In the genomic region with DNA sequence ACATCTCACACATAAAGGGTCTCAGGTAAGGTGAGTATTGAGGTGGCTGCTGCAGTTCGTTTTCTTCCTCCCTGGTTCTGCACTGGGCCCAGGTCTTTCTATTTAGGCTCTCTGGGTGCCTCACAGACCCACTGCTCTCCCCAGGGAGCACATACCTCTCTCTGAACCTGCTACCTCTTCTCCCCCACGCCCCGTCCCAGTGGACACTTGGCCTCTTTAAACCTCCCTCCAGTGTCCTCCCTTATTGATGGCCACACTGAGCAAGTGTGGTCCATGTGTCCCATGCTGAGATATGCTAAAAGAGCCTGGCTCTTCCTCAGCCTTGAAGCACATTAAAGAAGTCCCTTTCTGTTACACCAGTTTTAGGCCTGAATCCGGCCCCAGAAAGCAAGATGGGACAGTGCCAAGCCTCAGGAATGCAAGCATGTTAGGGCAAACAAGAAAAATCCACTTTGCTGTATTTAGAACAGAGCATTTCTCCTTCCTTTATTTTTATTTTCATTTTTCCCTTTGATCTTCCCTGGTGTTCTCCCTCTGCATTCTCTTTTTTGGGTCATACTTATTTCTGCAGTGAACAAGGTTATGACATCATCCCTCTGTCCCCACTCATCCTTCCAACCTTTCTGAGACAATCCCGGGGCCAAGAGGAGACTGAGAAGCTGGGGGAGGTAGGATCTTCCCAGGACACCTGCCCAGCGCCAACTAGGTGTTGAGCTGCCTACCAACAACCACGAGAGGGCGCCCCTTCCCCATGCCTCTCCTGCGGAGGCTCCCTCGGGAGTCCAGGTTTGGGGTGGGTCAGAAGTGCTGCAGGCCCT, we compare ENCODE assay signal across 8 cellular contexts.
DNase-seq lines count a peak whose midpoint lies in the region; TF ChIP-seq lines count a peak whose summit lies in the region.

No MANE protein-coding gene starts in this region.

- POLR2A ChIA-PET in HEK293 (lab: Yijun Ruan, JAX) = no interaction called here

- H3K4me3 ChIP-seq in HEK293 (ENCODE audit: low read depth, low read length) = no peak overlapping the region

- H3K4me1 ChIP-seq in HEK293 (ENCODE audit: control insufficient read depth, insufficient read depth, low read length) = no peaks in the 10 kb centered on the region

- TF ChIP-seq CTCF in HEK293 (tag by site-specific recombination; IDR thresholded peaks at IDR 0.05) (peak; percentile 81), VCaP (conservative IDR thresholded peaks at IDR 0.05) (peak; percentile 97)

- H3K27ac ChIP-seq in HEK293 (ENCODE audit: extremely low read depth, low read depth, low read length) (no peak overlapping the region), VCaP (peak overlapping the region; percentile 16; the same call in 1 of the 2 replicates)

- DNase-seq in DMS79 (lab: John Stamatoyannopoulos, UW) = peak; percentile 60
- peak; percentile 32 for DNase-seq in NCI-H2029 treated with DMSO at 0.1 percent for 48 hours (lab: John Stamatoyannopoulos, UW)
- DNase-seq in T47D (ENCODE audit: low read depth in 1 of 2, low spot score in 1 of 2) = peak; percentile 63 to 88
- DNase-seq in iris pigment epithelial cell (ENCODE audit: low read depth) = peak; percentile 41
- DNase-seq in stimulated activated CD4-positive, alpha-beta T cell treated with anti-CD3 and anti-CD28 coated beads, Interleukin-1b, Interleukin-23, amount 100 ng/mL, for 4 hours (ENCODE audit: low read depth in 2 of 2) = peak; percentile 67 to 72
- no peak for DNase-seq in NCI-H446 treated with DMSO at 0.1 percent for 48 hours (lab: John Stamatoyannopoulos, UW)

- in situ Hi-C loops in T47D (cut with HindIII; ENCODE audit: low pct_unique_long_range_greater_than_20kb, low sequenced_read_pairs) = no loop called here

- CTCF ChIA-PET in HEK293 (lab: Yijun Ruan, JAX) = interaction anchor here (0.6 to 7.0 kb wide), 21 partner anchors 8 to 547 kb away, joined by 3 to 115 read pairs (median 5); no protein-coding TSS in a partner anchor

- no peaks in the 10 kb centered on the region for H3K9me3 ChIP-seq in HEK293 (ENCODE audit: control insufficient read depth, insufficient read depth, low read depth, low read length)

- no peaks in the 10 kb centered on the region for H3K36me3 ChIP-seq in HEK293 (ENCODE audit: control insufficient read depth in 2 of 2, insufficient read depth in 1 of 2, low read length in 2 of 2)

TF ChIP-seq in HEK293, 187 proteins besides CTCF, POLR2A, EP300 and RAD21 (continues in another document):
- 0 out of 2 replicates have a peak, but pooled peaks have one; percentile 25 for TF ChIP-seq ZNF335 (tag by site-specific recombination; conservative IDR thresholded peaks at IDR 0.05)
- no peak for TF ChIP-seq ZNF596 (tag by site-specific recombination; IDR thresholded peaks at IDR 0.05)
- TF ChIP-seq IKZF3 (tag by site-specific recombination; IDR thresholded peaks at IDR 0.05) = peak; percentile 34; the same call in 1 of the 2 replicates
- no peak for TF ChIP-seq ZNF292 (tag by site-specific recombination; IDR thresholded peaks at IDR 0.05; ENCODE audit: borderline replicate concordance, low read depth)
- TF ChIP-seq KLF10 (tag by site-specific recombination; IDR thresholded peaks at IDR 0.05) = no peak
- 0 out of 2 replicates have a peak, but pooled peaks have one; percentile 34 for TF ChIP-seq ZNF24 (tag by site-specific recombination; IDR thresholded peaks at IDR 0.05)
- TF ChIP-seq, protein P1, sequence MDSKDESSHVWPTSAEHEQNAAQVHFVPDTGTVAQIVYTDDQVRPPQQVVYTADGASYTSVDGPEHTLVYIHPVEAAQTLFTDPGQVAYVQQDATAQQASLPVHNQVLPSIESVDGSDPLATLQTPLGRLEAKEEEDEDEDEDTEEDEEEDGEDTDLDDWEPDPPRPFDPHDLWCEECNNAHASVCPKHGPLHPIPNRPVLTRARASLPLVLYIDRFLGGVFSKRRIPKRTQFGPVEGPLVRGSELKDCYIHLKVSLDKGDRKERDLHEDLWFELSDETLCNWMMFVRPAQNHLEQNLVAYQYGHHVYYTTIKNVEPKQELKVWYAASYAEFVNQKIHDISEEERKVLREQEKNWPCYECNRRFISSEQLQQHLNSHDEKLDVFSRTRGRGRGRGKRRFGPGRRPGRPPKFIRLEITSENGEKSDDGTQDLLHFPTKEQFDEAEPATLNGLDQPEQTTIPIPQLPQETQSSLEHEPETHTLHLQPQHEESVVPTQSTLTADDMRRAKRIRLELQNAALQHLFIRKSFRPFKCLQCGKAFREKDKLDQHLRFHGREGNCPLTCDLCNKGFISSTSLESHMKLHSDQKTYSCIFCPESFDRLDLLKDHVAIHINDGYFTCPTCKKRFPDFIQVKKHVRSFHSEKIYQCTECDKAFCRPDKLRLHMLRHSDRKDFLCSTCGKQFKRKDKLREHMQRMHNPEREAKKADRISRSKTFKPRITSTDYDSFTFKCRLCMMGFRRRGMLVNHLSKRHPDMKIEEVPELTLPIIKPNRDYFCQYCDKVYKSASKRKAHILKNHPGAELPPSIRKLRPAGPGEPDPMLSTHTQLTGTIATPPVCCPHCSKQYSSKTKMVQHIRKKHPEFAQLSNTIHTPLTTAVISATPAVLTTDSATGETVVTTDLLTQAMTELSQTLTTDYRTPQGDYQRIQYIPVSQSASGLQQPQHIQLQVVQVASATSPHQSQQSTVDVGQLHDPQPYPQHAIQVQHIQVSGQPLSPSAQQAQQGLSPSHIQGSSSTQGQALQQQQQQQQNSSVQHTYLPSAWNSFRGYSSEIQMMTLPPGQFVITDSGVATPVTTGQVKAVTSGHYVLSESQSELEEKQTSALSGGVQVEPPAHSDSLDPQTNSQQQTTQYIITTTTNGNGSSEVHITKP (tag by site-specific recombination; IDR thresholded peaks at IDR 0.05) = peak; percentile 46
- TF ChIP-seq, protein P2, sequence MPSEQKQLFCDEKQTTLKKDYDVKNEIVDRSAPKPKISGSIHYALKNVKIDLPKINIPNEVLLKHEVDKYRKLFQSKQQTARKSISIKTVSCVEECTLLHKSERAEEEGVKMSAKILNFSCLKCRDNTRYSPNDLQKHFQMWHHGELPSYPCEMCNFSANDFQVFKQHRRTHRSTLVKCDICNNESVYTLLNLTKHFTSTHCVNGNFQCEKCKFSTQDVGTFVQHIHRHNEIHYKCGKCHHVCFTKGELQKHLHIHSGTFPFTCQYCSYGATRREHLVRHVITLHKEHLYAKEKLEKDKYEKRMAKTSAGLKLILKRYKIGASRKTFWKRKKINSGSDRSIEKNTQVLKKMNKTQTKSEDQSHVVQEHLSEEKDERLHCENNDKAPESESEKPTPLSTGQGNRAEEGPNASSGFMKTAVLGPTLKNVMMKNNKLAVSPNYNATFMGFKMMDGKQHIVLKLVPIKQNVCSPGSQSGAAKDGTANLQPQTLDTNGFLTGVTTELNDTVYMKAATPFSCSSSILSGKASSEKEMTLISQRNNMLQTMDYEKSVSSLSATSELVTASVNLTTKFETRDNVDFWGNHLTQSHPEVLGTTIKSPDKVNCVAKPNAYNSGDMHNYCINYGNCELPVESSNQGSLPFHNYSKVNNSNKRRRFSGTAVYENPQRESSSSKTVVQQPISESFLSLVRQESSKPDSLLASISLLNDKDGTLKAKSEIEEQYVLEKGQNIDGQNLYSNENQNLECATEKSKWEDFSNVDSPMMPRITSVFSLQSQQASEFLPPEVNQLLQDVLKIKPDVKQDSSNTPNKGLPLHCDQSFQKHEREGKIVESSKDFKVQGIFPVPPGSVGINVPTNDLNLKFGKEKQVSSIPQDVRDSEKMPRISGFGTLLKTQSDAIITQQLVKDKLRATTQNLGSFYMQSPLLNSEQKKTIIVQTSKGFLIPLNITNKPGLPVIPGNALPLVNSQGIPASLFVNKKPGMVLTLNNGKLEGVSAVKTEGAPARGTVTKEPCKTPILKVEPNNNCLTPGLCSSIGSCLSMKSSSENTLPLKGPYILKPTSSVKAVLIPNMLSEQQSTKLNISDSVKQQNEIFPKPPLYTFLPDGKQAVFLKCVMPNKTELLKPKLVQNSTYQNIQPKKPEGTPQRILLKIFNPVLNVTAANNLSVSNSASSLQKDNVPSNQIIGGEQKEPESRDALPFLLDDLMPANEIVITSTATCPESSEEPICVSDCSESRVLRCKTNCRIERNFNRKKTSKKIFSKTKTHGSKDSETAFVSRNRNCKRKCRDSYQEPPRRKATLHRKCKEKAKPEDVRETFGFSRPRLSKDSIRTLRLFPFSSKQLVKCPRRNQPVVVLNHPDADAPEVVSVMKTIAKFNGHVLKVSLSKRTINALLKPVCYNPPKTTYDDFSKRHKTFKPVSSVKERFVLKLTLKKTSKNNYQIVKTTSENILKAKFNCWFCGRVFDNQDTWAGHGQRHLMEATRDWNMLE (tag by site-specific recombination; conservative IDR thresholded peaks at IDR 0.05; ENCODE audit: low read depth) = 0 out of 2 replicates have a peak, but pooled peaks have one; percentile 19
- no peak for TF ChIP-seq KLF16 (tag by site-specific recombination; IDR thresholded peaks at IDR 0.05)
- TF ChIP-seq ZNF654 (tag by site-specific recombination; IDR thresholded peaks at IDR 0.05; ENCODE audit: low read depth) = peak; percentile 95
- peak; percentile 37; the same call in 1 of the 2 replicates for TF ChIP-seq ZNF629 (tag by site-specific recombination; IDR thresholded peaks at IDR 0.05)
- 0 out of 2 replicates have a peak, but pooled peaks have one; percentile 28 for TF ChIP-seq SP7 (tag by site-specific recombination; IDR thresholded peaks at IDR 0.05)
- TF ChIP-seq ZNF223 (tag by site-specific recombination; IDR thresholded peaks at IDR 0.05) = no peak
- peak; percentile 48; the same call in 1 of the 2 replicates for TF ChIP-seq GLIS2 (tag by site-specific recombination; IDR thresholded peaks at IDR 0.05)
- TF ChIP-seq ZNF792 (tag by site-specific recombination; IDR thresholded peaks at IDR 0.05) = no peak
- TF ChIP-seq, protein P3, sequence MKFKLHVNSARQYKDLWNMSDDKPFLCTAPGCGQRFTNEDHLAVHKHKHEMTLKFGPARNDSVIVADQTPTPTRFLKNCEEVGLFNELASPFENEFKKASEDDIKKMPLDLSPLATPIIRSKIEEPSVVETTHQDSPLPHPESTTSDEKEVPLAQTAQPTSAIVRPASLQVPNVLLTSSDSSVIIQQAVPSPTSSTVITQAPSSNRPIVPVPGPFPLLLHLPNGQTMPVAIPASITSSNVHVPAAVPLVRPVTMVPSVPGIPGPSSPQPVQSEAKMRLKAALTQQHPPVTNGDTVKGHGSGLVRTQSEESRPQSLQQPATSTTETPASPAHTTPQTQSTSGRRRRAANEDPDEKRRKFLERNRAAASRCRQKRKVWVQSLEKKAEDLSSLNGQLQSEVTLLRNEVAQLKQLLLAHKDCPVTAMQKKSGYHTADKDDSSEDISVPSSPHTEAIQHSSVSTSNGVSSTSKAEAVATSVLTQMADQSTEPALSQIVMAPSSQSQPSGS (tag by site-specific recombination; IDR thresholded peaks at IDR 0.05; ENCODE audit: low read depth) = peak; percentile 85
- TF ChIP-seq ZNF366 (tag by site-specific recombination; conservative IDR thresholded peaks at IDR 0.05) = peak; percentile 42
- no peak for TF ChIP-seq SP3 (tag by site-specific recombination; IDR thresholded peaks at IDR 0.05)
- TF ChIP-seq ZNF341 (tag by site-specific recombination; IDR thresholded peaks at IDR 0.05; ENCODE audit: low read depth) = 0 out of 2 replicates have a peak, but pooled peaks have one; percentile 31
